ENCODE assay signal across 30 cellular contexts in the genomic region with DNA sequence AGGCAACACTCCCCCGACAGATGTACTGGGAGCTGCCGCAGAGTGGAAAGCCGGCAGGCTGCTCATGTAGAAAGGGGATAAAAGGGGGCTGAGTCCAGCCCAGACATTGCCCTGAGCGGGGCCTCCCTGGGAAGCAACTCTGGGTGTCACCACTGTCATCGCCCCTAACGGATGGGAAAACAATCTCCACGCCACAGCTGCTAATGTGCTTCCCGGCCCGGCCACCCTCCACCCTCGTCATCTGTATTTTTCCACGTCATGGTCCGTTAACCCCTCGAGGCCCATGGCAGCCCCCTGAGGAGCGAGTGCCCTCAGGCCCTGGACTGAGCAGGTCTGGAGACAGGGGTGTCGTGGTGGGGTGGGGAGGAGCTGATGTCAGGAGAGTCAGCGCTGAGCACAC.
A peak's percentile ranks its signal among the peaks of the same experiment; 100 is the strongest.
DNase-seq lines count a peak whose midpoint lies in the region; ATAC-seq, FAIRE-seq and TF ChIP-seq lines count a peak whose summit lies in the region.
"Had no signal": no experiment of that assay in that cellular context is flagged by ENCODE, and none has a peak within 500 bp of the region (broad histone marks: within the 10 kb centered on the region; RNA-seq: fewer than 3 reads in every experiment).

No MANE protein-coding gene starts in this region.

- H3K27ac ChIP-seq in kidney (ENCODE audit: low read depth in 2 of 2, low read length in 2 of 2) (no peak overlapping the region), osteoblast (ENCODE audit: low read depth, low read length) (no peak overlapping the region), transverse colon (no peak overlapping the region), tibial nerve (no peak overlapping the region)
- H3K27ac ChIP-seq: 22Rv1, C4-2B, heart left ventricle, pancreas, SJSA1 had no signal

- H3K4me3 ChIP-seq in kidney (ENCODE audit: low read length in 2 of 2) = no peak overlapping the region
- no peak overlapping the region for H3K4me3 ChIP-seq in osteoblast (ENCODE audit: insufficient read depth, low read length)
- no peak overlapping the region for H3K4me3 ChIP-seq in transverse colon
- H3K4me3 ChIP-seq in tibial nerve = no peak overlapping the region
- H3K4me3 ChIP-seq: heart left ventricle, pancreas, SJSA1 had no signal

- no peaks in the 10 kb centered on the region for H3K4me1 ChIP-seq in kidney (ENCODE audit: control insufficient read depth in 1 of 2, insufficient read depth in 1 of 2, low read depth in 1 of 2, low read length in 2 of 2)
- H3K4me1 ChIP-seq in osteoblast (ENCODE audit: insufficient read depth, low read length) = no peaks in the 10 kb centered on the region
- H3K4me1 ChIP-seq in transverse colon = no peaks in the 10 kb centered on the region
- no peaks in the 10 kb centered on the region for H3K4me1 ChIP-seq in tibial nerve
- H3K4me1 ChIP-seq: heart left ventricle, pancreas, SJSA1 had no signal

- H3K9me3 ChIP-seq in kidney (ENCODE audit: control insufficient read depth in 1 of 2, low read length in 2 of 2) (no peaks in the 10 kb centered on the region), osteoblast (ENCODE audit: low read depth, low read length) (no peaks in the 10 kb centered on the region), transverse colon (no peaks in the 10 kb centered on the region), tibial nerve (no peaks in the 10 kb centered on the region)
- H3K9me3 ChIP-seq: Caco-2, heart left ventricle, pancreas had no signal

- ATAC-seq in activated CD4-positive, CD25-positive, alpha-beta regulatory T cell treated with anti-CD3 and anti-CD28 coated beads, Interleukin-2, amount 50 U/mL, for 24 hours = no peak
- no peak for ATAC-seq in HG03354 (IDR thresholded peaks at IDR 0.05; ENCODE audit: poor library complexity, severe bottlenecking, unreplicated experiment)
- ATAC-seq: activated naive CD4-positive, alpha-beta T cell treated with anti-CD3 and anti-CD28 coated beads, Interleukin-2, amount 50 U/mL, for 72 hours; activated T-helper 17 cell treated with anti-CD3 and anti-CD28 coated beads, Interleukin-2, amount 50 U/mL, for 72 hours; naive thymus-derived CD4-positive, alpha-beta T cell; pancreas; T-cell had no signal

- intact Hi-C loops in kidney (cut with DNase I) = no loop called here
- intact Hi-C loops in transverse colon (cut with DNase I; ENCODE audit: low total_unique reads) = loop anchor here (5.0 kb wide), 1 partner anchor 1496 kb away; no protein-coding TSS in a partner anchor

- peak; percentile 16 for DNase-seq in activated CD4-positive, CD25-positive, alpha-beta regulatory T cell treated with anti-CD3 and anti-CD28 coated beads, Interleukin-2, amount 50 U/mL, for 72 hours
- DNase-seq in kidney (peak; percentile 58), osteoblast (ENCODE audit: insufficient read length, low spot score, missing footprints) (peak; percentile 14), transverse colon (peak; percentile 2), tibial nerve (ENCODE audit: low spot score in 2 of 2) (no peak), NCI-H187 treated with DMSO at 0.1 percent for 48 hours (lab: John Stamatoyannopoulos, UW) (no peak)
- DNase-seq: activated B cell treated with CpG ODN at 0.5 μM for 24 hours; activated CD4-positive, alpha-beta memory T cell treated with anti-CD3 and anti-CD28 coated beads for 36 hours; activated CD8-positive, alpha-beta memory T cell treated with anti-CD3 and anti-CD28 coated beads, Interleukin-2, amount 50 U/mL, for 4 hours; DMS79 treated with DMSO at 0.1 percent for 48 hours; effector CD8-positive, alpha-beta T cell; GF-D8; midbrain; NCI-H1048; NCI-H1694 treated with DMSO at 0.1 percent for 48 hours; NCI-H526 treated with DMSO at 0.1 percent for 48 hours; stimulated activated naive CD4-positive, alpha-beta T cell treated with Interleukin-2 at 50 U/mL for 16 hours; T-cell had no signal

- TF ChIP-seq CTCF in kidney (IDR thresholded peaks at IDR 0.05; ENCODE audit: borderline replicate concordance, extremely low read depth, insufficient read depth) (no peak), osteoblast (IDR thresholded peaks at IDR 0.05; ENCODE audit: extremely low read depth, low read depth, low read length) (no peak), transverse colon (IDR thresholded peaks at IDR 0.05) (no peak), tibial nerve (IDR thresholded peaks at IDR 0.05) (no peak)

- no peaks in the 10 kb centered on the region for H4K20me1 ChIP-seq in osteoblast (ENCODE audit: insufficient read depth, low read length)

- 60% methylated on average over 16 of the region's 16 CpGs; no CpG with 5 or more reads in 1 of the 2 donors for WGBS in transverse colon (ENCODE audit: low coverage in 1 of 2), 2 donors
- 52 to 56% methylated on average over 16 of the region's 16 CpGs for WGBS in tibial nerve, 2 donors

- H2AFZ ChIP-seq in osteoblast (ENCODE audit: low read length) = no peak overlapping the region

- no peak for FAIRE-seq in kidney (lab: Jason Lieb, UNC)
- FAIRE-seq: colon, pancreas had no signal

- H3K79me2 ChIP-seq in osteoblast (ENCODE audit: insufficient read depth, low read length) = no peaks in the 10 kb centered on the region

- TF ChIP-seq EP300 in transverse colon (IDR thresholded peaks at IDR 0.05; ENCODE audit: low read depth) (no peak), tibial nerve (IDR thresholded peaks at IDR 0.05) (no peak)

- no peaks in the 10 kb centered on the region for H3K27me3 ChIP-seq in osteoblast (ENCODE audit: insufficient read depth, low read length)
- H3K27me3 ChIP-seq in transverse colon = no peaks in the 10 kb centered on the region
- H3K27me3 ChIP-seq in tibial nerve = no peaks in the 10 kb centered on the region
- H3K27me3 ChIP-seq: pancreas, SJSA1 had no signal

- H3K36me3 ChIP-seq in kidney (ENCODE audit: control insufficient read depth in 1 of 2, insufficient read depth in 2 of 2, low read length in 2 of 2) (no peaks in the 10 kb centered on the region), osteoblast (ENCODE audit: insufficient read depth, low read length) (no peaks in the 10 kb centered on the region), transverse colon (no peaks in the 10 kb centered on the region), tibial nerve (no peaks in the 10 kb centered on the region)
- H3K36me3 ChIP-seq: heart left ventricle, pancreas, SJSA1 had no signal

- TF ChIP-seq POLR2A in transverse colon (IDR thresholded peaks at IDR 0.05) (no peak), tibial nerve (IDR thresholded peaks at IDR 0.05) (no peak)

- H3K4me2 ChIP-seq in osteoblast (ENCODE audit: insufficient read depth, low read length) = no peak overlapping the region

- H3K9ac ChIP-seq in kidney (ENCODE audit: low read length in 2 of 2) = no peak overlapping the region

- in situ Hi-C loops in transverse colon (cut with MboI; ENCODE audit: low pct_ligation_motif_present in 1 of 4, low pct_unique_long_range_greater_than_20kb in 1 of 4, low sequenced_read_pairs in 3 of 4) = no loop called here

Comparison
In these comparisons a context has a peak if more than half of its experiments do, and no peak if none do; other contexts are left out.
1. DNase-seq: peak in activated CD4-positive, CD25-positive, alpha-beta regulatory T cell treated with anti-CD3 and anti-CD28 coated beads, Interleukin-2, amount 50 U/mL, for 72 hours (single experiment), kidney (single experiment), osteoblast (single experiment) and transverse colon (single experiment); none in tibial nerve (0 of 2) and NCI-H187 treated with DMSO at 0.1 percent for 48 hours (single experiment).